10 cellular contexts compared by ENCODE assay signal in genomic region chr7:134613623-134614347, GRCh38. TPM values are rescaled to one million over a fixed set of nuclear protein-coding genes. Genes with fewer than 3 reads are reported as not detected.
DNase-seq lines count a peak whose midpoint lies in the region; ATAC-seq and TF ChIP-seq lines count a peak whose summit lies in the region.
"Had no signal": no experiment of that assay in that cellular context is flagged by ENCODE, and none has a peak within 500 bp of the region (broad histone marks: within the 10 kb centered on the region; RNA-seq: fewer than 3 reads in every experiment).

No MANE protein-coding gene starts in this region.

- no peaks in the 10 kb centered on the region for H3K36me3 Mint-ChIP-seq in activated CD8-positive, alpha-beta T cell treated with anti-CD3 and anti-CD28 coated beads for 36 hours (ENCODE audit: low read depth)
- H3K36me3 Mint-ChIP-seq in activated CD8-positive, alpha-beta T cell treated with anti-CD3 and anti-CD28 coated beads, Interleukin-2, amount 10 ng/mL, durations not matched to agents 7 days and 5 days (ENCODE audit: low read depth): no peaks in the 10 kb centered on the region
- H3K36me3 Mint-ChIP-seq in activated CD4-positive, alpha-beta memory T cell treated with anti-CD3 and anti-CD28 coated beads for 36 hours: no peaks in the 10 kb centered on the region
- no peaks in the 10 kb centered on the region for H3K36me3 Mint-ChIP-seq in type B pancreatic cell
- H3K36me3 Mint-ChIP-seq: CD4-positive, CD25-positive, alpha-beta regulatory T cell had no signal

- H3K4me3 Mint-ChIP-seq in activated CD8-positive, alpha-beta T cell treated with anti-CD3 and anti-CD28 coated beads for 36 hours: no peak overlapping the region
- H3K4me3 Mint-ChIP-seq in activated CD8-positive, alpha-beta T cell treated with anti-CD3 and anti-CD28 coated beads, Interleukin-2, amount 10 ng/mL, durations not matched to agents 7 days and 5 days: no peak overlapping the region
- no peak overlapping the region for H3K4me3 Mint-ChIP-seq in activated CD4-positive, alpha-beta memory T cell treated with anti-CD3 and anti-CD28 coated beads for 36 hours
- H3K4me3 Mint-ChIP-seq in stimulated activated naive CD8-positive, alpha-beta T cell treated with anti-CD3 and anti-CD28 coated beads, Interleukin-15, amount 100 ng/mL, for 72 hours: peak overlapping the region; percentile 12 to 67
- H3K4me3 Mint-ChIP-seq in type B pancreatic cell: no peak overlapping the region
- H3K4me3 Mint-ChIP-seq: CD4-positive, CD25-positive, alpha-beta regulatory T cell had no signal

- CTCF ChIA-PET in activated CD8-positive, alpha-beta T cell treated with anti-CD3 and anti-CD28 coated beads for 36 hours (lab: Charles Lee): interaction anchor here (0.7 to 2.5 kb wide), 4 partner anchors 8 to 340 kb away, joined by 3 to 9 read pairs (median 4); no protein-coding TSS in a partner anchor
- CTCF ChIA-PET in activated CD8-positive, alpha-beta T cell treated with anti-CD3 and anti-CD28 coated beads, Interleukin-2, amount 10 ng/mL, durations not matched to agents 7 days and 5 days (lab: Charles Lee): interaction anchor here (0.8 to 5.5 kb wide), 2 partner anchors 19 to 87 kb away, joined by 3 to 21 read pairs; no protein-coding TSS in a partner anchor
- CTCF ChIA-PET in activated CD4-positive, alpha-beta memory T cell treated with anti-CD3 and anti-CD28 coated beads for 36 hours (lab: Charles Lee): interaction anchor here (0.6 to 1.3 kb wide), 3 partner anchors 99 to 181 kb away, joined by 3 to 6 read pairs (median 5); no protein-coding TSS in a partner anchor

- H3K27ac Mint-ChIP-seq in activated CD8-positive, alpha-beta T cell treated with anti-CD3 and anti-CD28 coated beads for 36 hours: no peak overlapping the region
- H3K27ac Mint-ChIP-seq in activated CD8-positive, alpha-beta T cell treated with anti-CD3 and anti-CD28 coated beads, Interleukin-2, amount 10 ng/mL, durations not matched to agents 7 days and 5 days: no peak overlapping the region
- no peak overlapping the region for H3K27ac Mint-ChIP-seq in activated CD4-positive, alpha-beta memory T cell treated with anti-CD3 and anti-CD28 coated beads for 36 hours
- H3K27ac Mint-ChIP-seq in stimulated activated naive CD8-positive, alpha-beta T cell treated with anti-CD3 and anti-CD28 coated beads, Interleukin-15, amount 100 ng/mL, for 72 hours: peak overlapping the region; percentile 9 to 72
- no peak overlapping the region for H3K27ac Mint-ChIP-seq in type B pancreatic cell
- H3K27ac Mint-ChIP-seq: CD4-positive, CD25-positive, alpha-beta regulatory T cell had no signal

- peak; percentile 49 for DNase-seq in activated CD8-positive, alpha-beta T cell treated with anti-CD3 and anti-CD28 coated beads for 36 hours
- DNase-seq in activated CD8-positive, alpha-beta T cell treated with anti-CD3 and anti-CD28 coated beads, Interleukin-2, amount 10 ng/mL, durations not matched to agents 7 days and 5 days: no peak
- DNase-seq in activated CD4-positive, alpha-beta memory T cell treated with anti-CD3 and anti-CD28 coated beads for 36 hours: peak; percentile 61
- DNase-seq in Right ventricle myocardium superior (no peak), inferior parietal cortex (ENCODE audit: extremely low spot score) (no peak), islet precursor cell (no peak), type B pancreatic cell (ENCODE audit: extremely low spot score, unreplicated experiment) (no peak)
- peak in 1 of 2 donors; percentile 49 for DNase-seq in stimulated activated naive CD8-positive, alpha-beta T cell treated with anti-CD3 and anti-CD28 coated beads, Interleukin-15, amount 100 ng/mL, for 72 hours
- DNase-seq: CD4-positive, CD25-positive, alpha-beta regulatory T cell; MM.1S had no signal

- no peaks in the 10 kb centered on the region for H3K9me3 Mint-ChIP-seq in activated CD8-positive, alpha-beta T cell treated with anti-CD3 and anti-CD28 coated beads for 36 hours
- no peaks in the 10 kb centered on the region for H3K9me3 Mint-ChIP-seq in activated CD8-positive, alpha-beta T cell treated with anti-CD3 and anti-CD28 coated beads, Interleukin-2, amount 10 ng/mL, durations not matched to agents 7 days and 5 days (ENCODE audit: insufficient read depth)
- H3K9me3 Mint-ChIP-seq in activated CD4-positive, alpha-beta memory T cell treated with anti-CD3 and anti-CD28 coated beads for 36 hours: peaks cover 5% of the 10 kb centered on the region
- H3K9me3 Mint-ChIP-seq in stimulated activated naive CD8-positive, alpha-beta T cell treated with anti-CD3 and anti-CD28 coated beads, Interleukin-15, amount 100 ng/mL, for 72 hours: no peaks in the 10 kb centered on the region
- H3K9me3 Mint-ChIP-seq in type B pancreatic cell: no peaks in the 10 kb centered on the region

- peak; percentile 85 for ATAC-seq in activated CD8-positive, alpha-beta T cell treated with anti-CD3 and anti-CD28 coated beads for 36 hours
- no peak for ATAC-seq in activated CD8-positive, alpha-beta T cell treated with anti-CD3 and anti-CD28 coated beads, Interleukin-2, amount 10 ng/mL, durations not matched to agents 7 days and 5 days
- peak; percentile 71 for ATAC-seq in Right ventricle myocardium superior (ENCODE audit: poor library complexity)
- ATAC-seq in stimulated activated naive CD8-positive, alpha-beta T cell treated with anti-CD3 and anti-CD28 coated beads, Interleukin-15, amount 100 ng/mL, for 72 hours: peak; percentile 86

- POLR2A ChIA-PET in activated CD8-positive, alpha-beta T cell treated with anti-CD3 and anti-CD28 coated beads for 36 hours (lab: Charles Lee): no interaction called here
- POLR2A ChIA-PET in activated CD8-positive, alpha-beta T cell treated with anti-CD3 and anti-CD28 coated beads, Interleukin-2, amount 10 ng/mL, durations not matched to agents 7 days and 5 days (lab: Charles Lee): no interaction called here
- POLR2A ChIA-PET in activated CD4-positive, alpha-beta memory T cell treated with anti-CD3 and anti-CD28 coated beads for 36 hours (lab: Charles Lee): interaction anchor here (0.6 to 1.0 kb wide), 2 partner anchors 32 to 34 kb away, joined by 3 to 4 read pairs; no protein-coding TSS in a partner anchor

- H3K4me1 Mint-ChIP-seq in activated CD8-positive, alpha-beta T cell treated with anti-CD3 and anti-CD28 coated beads for 36 hours (ENCODE audit: low read depth): peaks cover 10% of the 10 kb centered on the region
- H3K4me1 Mint-ChIP-seq in activated CD8-positive, alpha-beta T cell treated with anti-CD3 and anti-CD28 coated beads, Interleukin-2, amount 10 ng/mL, durations not matched to agents 7 days and 5 days (ENCODE audit: low read depth): peaks cover 9% of the 10 kb centered on the region
- peaks cover 12% of the 10 kb centered on the region for H3K4me1 Mint-ChIP-seq in activated CD4-positive, alpha-beta memory T cell treated with anti-CD3 and anti-CD28 coated beads for 36 hours (ENCODE audit: low read depth)
- peaks cover 11% of the 10 kb centered on the region for H3K4me1 Mint-ChIP-seq in stimulated activated naive CD8-positive, alpha-beta T cell treated with anti-CD3 and anti-CD28 coated beads, Interleukin-15, amount 100 ng/mL, for 72 hours
- no peaks in the 10 kb centered on the region for H3K4me1 Mint-ChIP-seq in type B pancreatic cell (ENCODE audit: unreplicated experiment)
- H3K4me1 Mint-ChIP-seq: CD4-positive, CD25-positive, alpha-beta regulatory T cell had no signal

- intact Hi-C loops in activated CD8-positive, alpha-beta T cell treated with anti-CD3 and anti-CD28 coated beads for 36 hours (cut with micrococcal nuclease): no loop called here
- intact Hi-C loops in activated CD4-positive, alpha-beta memory T cell treated with anti-CD3 and anti-CD28 coated beads for 36 hours (cut with micrococcal nuclease): loop anchor here (1.0 to 5.0 kb wide), 4 partner anchors 33 to 329 kb away; partner anchors contain the start of gene BPGM
- intact Hi-C loops in Right ventricle myocardium superior (cut with DNase I): no loop called here

- no peak for TF ChIP-seq CTCF in activated CD8-positive, alpha-beta T cell treated with anti-CD3 and anti-CD28 coated beads for 36 hours (IDR thresholded peaks at IDR 0.05)
- TF ChIP-seq CTCF in type B pancreatic cell (conservative IDR thresholded peaks at IDR 0.05): no peak

- peaks cover 25% of the 10 kb centered on the region for H3K27me3 Mint-ChIP-seq in activated CD8-positive, alpha-beta T cell treated with anti-CD3 and anti-CD28 coated beads for 36 hours
- peaks cover 18% of the 10 kb centered on the region for H3K27me3 Mint-ChIP-seq in activated CD8-positive, alpha-beta T cell treated with anti-CD3 and anti-CD28 coated beads, Interleukin-2, amount 10 ng/mL, durations not matched to agents 7 days and 5 days (ENCODE audit: low read depth)
- peaks cover 15% of the 10 kb centered on the region for H3K27me3 Mint-ChIP-seq in activated CD4-positive, alpha-beta memory T cell treated with anti-CD3 and anti-CD28 coated beads for 36 hours
- peaks cover 46% of the 10 kb centered on the region for H3K27me3 Mint-ChIP-seq in stimulated activated naive CD8-positive, alpha-beta T cell treated with anti-CD3 and anti-CD28 coated beads, Interleukin-15, amount 100 ng/mL, for 72 hours
- H3K27me3 Mint-ChIP-seq in type B pancreatic cell: peaks cover 18% of the 10 kb centered on the region

RNA-seq across cellular contexts. Expression of gene BPGM, which starts 32.9 kb away (rescaled TPM):
- total RNA-seq in activated CD8-positive, alpha-beta T cell treated with anti-CD3 and anti-CD28 coated beads for 36 hours: 10 to 100 TPM; 11.2 to 12.4 TPM
- total RNA-seq in activated CD8-positive, alpha-beta T cell treated with anti-CD3 and anti-CD28 coated beads, Interleukin-2, amount 10 ng/mL, durations not matched to agents 7 days and 5 days: 10 to 100 TPM; 11.9 to 12.2 TPM
- 10 to 100 TPM; 23.7 to 24.9 TPM for total RNA-seq in activated CD4-positive, alpha-beta memory T cell treated with anti-CD3 and anti-CD28 coated beads for 36 hours
- total RNA-seq in Right ventricle myocardium superior: 12.3 TPM
- total RNA-seq in type B pancreatic cell (ENCODE audit: low replicate concordance): 19.6 and 24.3 TPM in 2 replicates

Comparison
In these comparisons a context has a peak if more than half of its experiments do, and no peak if none do; other contexts are left out.
1. DNase-seq: peak in activated CD8-positive, alpha-beta T cell treated with anti-CD3 and anti-CD28 coated beads for 36 hours (single experiment) and activated CD4-positive, alpha-beta memory T cell treated with anti-CD3 and anti-CD28 coated beads for 36 hours (single experiment); none in activated CD8-positive, alpha-beta T cell treated with anti-CD3 and anti-CD28 coated beads, Interleukin-2, amount 10 ng/mL, durations not matched to agents 7 days and 5 days (single experiment), Right ventricle myocardium superior (single experiment), inferior parietal cortex (single experiment), islet precursor cell (single experiment) and type B pancreatic cell (single experiment).
2. H3K27ac Mint-ChIP-seq: peak in stimulated activated naive CD8-positive, alpha-beta T cell treated with anti-CD3 and anti-CD28 coated beads, Interleukin-15, amount 100 ng/mL, for 72 hours (2 of 2); none in activated CD8-positive, alpha-beta T cell treated with anti-CD3 and anti-CD28 coated beads for 36 hours (single experiment), activated CD8-positive, alpha-beta T cell treated with anti-CD3 and anti-CD28 coated beads, Interleukin-2, amount 10 ng/mL, durations not matched to agents 7 days and 5 days (single experiment), activated CD4-positive, alpha-beta memory T cell treated with anti-CD3 and anti-CD28 coated beads for 36 hours (single experiment) and type B pancreatic cell (single experiment).
3. H3K4me3 Mint-ChIP-seq: peak in stimulated activated naive CD8-positive, alpha-beta T cell treated with anti-CD3 and anti-CD28 coated beads, Interleukin-15, amount 100 ng/mL, for 72 hours (2 of 2); none in activated CD8-positive, alpha-beta T cell treated with anti-CD3 and anti-CD28 coated beads for 36 hours (single experiment), activated CD8-positive, alpha-beta T cell treated with anti-CD3 and anti-CD28 coated beads, Interleukin-2, amount 10 ng/mL, durations not matched to agents 7 days and 5 days (single experiment), activated CD4-positive, alpha-beta memory T cell treated with anti-CD3 and anti-CD28 coated beads for 36 hours (single experiment) and type B pancreatic cell (single experiment).